10 cellular contexts compared by ENCODE assay signal in the genomic region with DNA sequence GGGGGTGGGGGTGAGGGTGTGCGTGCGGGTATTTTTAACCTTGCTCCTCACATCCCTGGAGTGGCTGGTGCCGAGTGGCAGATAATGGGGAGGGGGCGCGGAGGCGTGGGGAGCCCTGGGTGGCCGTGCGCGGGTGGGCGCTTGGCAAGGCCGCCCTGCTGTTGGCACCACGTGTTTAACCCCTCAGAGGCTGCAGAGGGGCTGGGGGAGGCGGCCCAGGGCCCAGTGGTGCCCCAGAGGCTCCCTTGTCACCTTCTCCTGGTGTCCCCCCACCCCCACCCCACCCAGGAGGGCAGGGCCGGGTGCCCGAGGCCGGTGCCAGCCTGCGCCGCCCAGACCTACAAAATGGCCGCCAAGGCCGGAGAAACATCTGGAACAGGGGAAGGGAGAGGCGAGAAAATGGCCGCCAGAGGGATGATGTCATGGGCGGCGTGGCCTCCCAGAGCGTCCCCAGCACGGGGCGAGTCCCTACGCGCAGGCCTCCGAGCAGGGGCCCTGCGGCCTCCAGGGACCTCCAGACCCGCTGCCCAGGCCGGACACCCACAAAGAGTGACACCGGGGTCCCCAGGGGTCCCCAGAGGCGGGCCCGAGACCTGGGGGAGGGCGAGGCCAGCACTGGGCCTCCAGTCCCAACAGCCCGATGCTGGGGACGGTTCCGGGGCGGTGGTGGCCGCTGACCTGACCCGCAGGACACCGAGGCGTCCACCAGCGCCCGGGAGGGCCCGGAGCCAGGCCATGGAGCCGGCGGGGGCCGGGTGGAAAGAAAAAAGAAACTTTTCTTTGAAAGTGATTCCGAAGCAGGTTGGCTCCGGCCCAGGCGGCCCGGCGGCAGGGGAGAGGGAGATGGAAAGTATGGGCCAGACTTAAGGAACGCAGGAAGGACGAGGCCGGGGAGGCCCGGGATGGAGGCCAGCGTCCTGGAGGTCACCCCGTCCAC. TPM values are rescaled to one million over a fixed set of nuclear protein-coding genes. Genes with fewer than 3 reads are reported as not detected.
DNase-seq lines count a peak whose midpoint lies in the region; ATAC-seq, FAIRE-seq and TF ChIP-seq lines count a peak whose summit lies in the region.
"Had no signal": no experiment of that assay in that cellular context is flagged by ENCODE, and none has a peak within 500 bp of the region (broad histone marks: within the 10 kb centered on the region; RNA-seq: fewer than 3 reads in every experiment).

No MANE protein-coding gene starts in this region.

- no peaks in the 10 kb centered on the region for H3F3A ChIP-seq in smooth muscle cell (ENCODE audit: low read depth)

- no peaks in the 10 kb centered on the region for H3K79me2 ChIP-seq in smooth muscle cell (ENCODE audit: low read depth)

- H2AFZ ChIP-seq in smooth muscle cell (ENCODE audit: low read depth): no peak overlapping the region

- H3K4me1 ChIP-seq in smooth muscle cell (ENCODE audit: low read depth): no peaks in the 10 kb centered on the region

- ATAC-seq in GM18867 (IDR thresholded peaks at IDR 0.05; ENCODE audit: unreplicated experiment) (no peak), GM18868 (IDR thresholded peaks at IDR 0.05; ENCODE audit: unreplicated experiment) (no peak), GM18907 (IDR thresholded peaks at IDR 0.05; ENCODE audit: unreplicated experiment) (no peak)

- no peak overlapping the region for H3K4me3 Mint-ChIP-seq in activated naive CD8-positive, alpha-beta T cell treated with anti-CD3 and anti-CD28 coated beads for 36 hours

- 0 out of 2 replicates have a peak, but pooled peaks have one; percentile 26 for TF ChIP-seq POLR2A in H54 (IDR thresholded peaks at IDR 0.05; ENCODE audit: low read depth, low read length)

- H3K27me3 ChIP-seq in smooth muscle cell (ENCODE audit: low read depth): no peaks in the 10 kb centered on the region

- no peak for FAIRE-seq in H54 (lab: Jason Lieb, UNC)

- peaks cover 85% of the 10 kb centered on the region for H4K20me1 ChIP-seq in smooth muscle cell (ENCODE audit: low read depth)

- peaks cover 1% of the 10 kb centered on the region for H3K4me1 Mint-ChIP-seq in activated naive CD8-positive, alpha-beta T cell treated with anti-CD3 and anti-CD28 coated beads for 36 hours

- H3K9me3 ChIP-seq in smooth muscle cell (replicated peaks; ENCODE audit: low read depth): no peaks in the 10 kb centered on the region

- TF ChIP-seq CTCF in choroid plexus epithelial cell (conservative IDR thresholded peaks at IDR 0.05; ENCODE audit: low read depth, low read length) (no peak), smooth muscle cell (IDR thresholded peaks at IDR 0.05; ENCODE audit: borderline replicate concordance, insufficient read depth, poor library complexity, severe bottlenecking) (no peak)

- H3K36me3 Mint-ChIP-seq in activated naive CD8-positive, alpha-beta T cell treated with anti-CD3 and anti-CD28 coated beads for 36 hours: peaks cover 5% of the 10 kb centered on the region

- H3K9ac ChIP-seq in smooth muscle cell (ENCODE audit: low read depth): no peak overlapping the region

- peak overlapping the region; percentile 44 for H3K4me3 ChIP-seq in choroid plexus epithelial cell (ENCODE audit: low read depth, low read length)
- H3K4me3 ChIP-seq in smooth muscle cell: no peak overlapping the region

- no peaks in the 10 kb centered on the region for H3K27me3 Mint-ChIP-seq in activated naive CD8-positive, alpha-beta T cell treated with anti-CD3 and anti-CD28 coated beads for 36 hours

- H3K36me3 ChIP-seq in smooth muscle cell (ENCODE audit: low read depth): no peaks in the 10 kb centered on the region

- H3K4me2 ChIP-seq in smooth muscle cell: peak overlapping the region; percentile 63

- 92% methylated on average over 51 of the region's 62 CpGs for WGBS in smooth muscle cell (ENCODE audit: low lambda C conversion rate)

- no peak overlapping the region for H3K27ac Mint-ChIP-seq in activated naive CD8-positive, alpha-beta T cell treated with anti-CD3 and anti-CD28 coated beads for 36 hours

- no peaks in the 10 kb centered on the region for H3K9me3 Mint-ChIP-seq in activated naive CD8-positive, alpha-beta T cell treated with anti-CD3 and anti-CD28 coated beads for 36 hours

- DNase-seq in H54 (ENCODE audit: insufficient read length, low spot score) (no peak), choroid plexus epithelial cell (ENCODE audit: low read depth) (peak; percentile 92), kidney tubule cell (ENCODE audit: low spot score) (peak; percentile 76), smooth muscle cell (lab: John Stamatoyannopoulos, UW; ENCODE audit: unreplicated experiment) (no peak)
- no peak for DNase-seq in activated naive CD8-positive, alpha-beta T cell treated with anti-CD3 and anti-CD28 coated beads for 36 hours
- DNase-seq: foreskin melanocyte, SW 1271 had no signal

- no peak overlapping the region for H3K27ac ChIP-seq in smooth muscle cell (ENCODE audit: low read depth)

RNA-seq across cellular contexts. Expression of a gene that starts 38.2 kb away (rescaled TPM):
- total RNA-seq in smooth muscle cell: 7.9 and 8.6 TPM in 2 replicates
- 33.2 and 36.2 TPM in 2 replicates for polyA plus RNA-seq in smooth muscle cell
- 10 to 100 TPM; 19.0 to 19.5 TPM for total RNA-seq in activated naive CD8-positive, alpha-beta T cell treated with anti-CD3 and anti-CD28 coated beads for 36 hours

Comparison
In these comparisons a context has a peak if more than half of its experiments do, and no peak if none do; other contexts are left out.
1. DNase-seq: peak in choroid plexus epithelial cell (single experiment) and kidney tubule cell (single experiment); none in H54 (single experiment), smooth muscle cell (single experiment) and activated naive CD8-positive, alpha-beta T cell treated with anti-CD3 and anti-CD28 coated beads for 36 hours (single experiment).